In genomic region chr7:7475601-7476000, GRCh38 we compare ENCODE assay signal across 10 cellular contexts.
"Had no signal": no experiment of that assay in that cellular context is flagged by ENCODE, and none has a peak within 500 bp of the region (broad histone marks: within the 10 kb centered on the region; RNA-seq: fewer than 3 reads in every experiment).

No MANE protein-coding gene starts in this region.

- FAIRE-seq: H1, K562 had no signal

- H3K4me1 ChIP-seq: HAP-1 had no signal

- DNase-seq: H7, HFFc6, IMR-90, KG1 had no signal

- H3K4me3 ChIP-seq: GM23338, HAP-1, K562 had no signal

- H3K27ac ChIP-seq: HL-60 had no signal

- H3K36me3 ChIP-seq: HAP-1 had no signal

- H3K9me3 ChIP-seq: HAP-1 had no signal

- ATAC-seq: GM23338, HCT116, K562 had no signal

- H2AFZ ChIP-seq: GM23338 had no signal

- H3K4me2 ChIP-seq: GM23338 had no signal
